In the genomic region with DNA sequence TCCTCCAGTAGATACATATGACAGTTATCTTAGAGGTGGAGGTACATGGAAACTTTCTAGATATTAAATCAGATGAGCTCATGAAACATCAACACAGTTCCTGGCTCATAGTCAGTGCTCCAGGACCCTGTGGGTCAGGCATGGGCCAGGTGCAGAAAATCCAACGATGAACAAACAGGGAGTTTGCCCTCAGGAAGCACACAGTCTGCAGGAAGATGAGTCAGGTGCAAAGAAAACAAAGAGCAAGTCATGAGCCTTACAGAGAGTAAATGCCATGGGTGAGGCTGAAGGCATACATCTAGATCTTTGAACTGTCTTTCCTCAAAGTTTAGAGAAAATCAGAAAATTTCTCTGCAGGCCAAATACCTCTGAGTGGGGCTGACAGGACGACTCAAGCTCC, we compare ENCODE assay signal across 1 cellular context.
TF ChIP-seq lines count a peak whose summit lies in the region.

No MANE protein-coding gene starts in this region.

TF ChIP-seq in HepG2, 621 proteins besides CTCF, POLR2A, EP300 and RAD21 (continued from another document and continues in another):
- TF ChIP-seq CREM (IDR thresholded peaks at IDR 0.05) (no peak), CREM (CRISPR knock-in tag; IDR thresholded peaks at IDR 0.05) (no peak), SIX4 (CRISPR knock-in tag; IDR thresholded peaks at IDR 0.05) (no peak), SNAPC2 (CRISPR knock-in tag; IDR thresholded peaks at IDR 0.05) (no peak), ZSCAN9 (CRISPR knock-in tag; IDR thresholded peaks at IDR 0.05; ENCODE audit: borderline replicate concordance) (no peak), ZNF33A (CRISPR knock-in tag; IDR thresholded peaks at IDR 0.05; ENCODE audit: borderline replicate concordance) (no peak), AGO1 (IDR thresholded peaks at IDR 0.05; ENCODE audit: low read depth, low read length, poor library complexity, severe bottlenecking) (no peak), NR2C2 (CRISPR knock-in tag; IDR thresholded peaks at IDR 0.05; ENCODE audit: borderline replicate concordance) (no peak), ZNF781 (CRISPR knock-in tag; IDR thresholded peaks at IDR 0.05; ENCODE audit: borderline replicate concordance, not compliant biosample characterization) (no peak), MAFG (CRISPR knock-in tag; IDR thresholded peaks at IDR 0.05) (no peak), ZNF34 (CRISPR knock-in tag; IDR thresholded peaks at IDR 0.05; ENCODE audit: borderline replicate concordance) (no peak), ZSCAN22 (CRISPR knock-in tag; IDR thresholded peaks at IDR 0.05) (no peak), SCMH1 (CRISPR knock-in tag; IDR thresholded peaks at IDR 0.05; ENCODE audit: borderline replicate concordance) (no peak), PAF1 (CRISPR knock-in tag; IDR thresholded peaks at IDR 0.05) (no peak), SMARCE1 (IDR thresholded peaks at IDR 0.05; ENCODE audit: borderline replicate concordance) (no peak), KDM6A (CRISPR knock-in tag; IDR thresholded peaks at IDR 0.05; ENCODE audit: low read depth) (no peak), TBP (CRISPR knock-in tag; IDR thresholded peaks at IDR 0.05) (no peak), STAT5B (CRISPR knock-in tag; IDR thresholded peaks at IDR 0.05) (no peak), DR1 (CRISPR knock-in tag; IDR thresholded peaks at IDR 0.05) (no peak), SP5 (CRISPR knock-in tag; IDR thresholded peaks at IDR 0.05; ENCODE audit: borderline replicate concordance, low read depth) (no peak), HOXA9 (CRISPR knock-in tag; IDR thresholded peaks at IDR 0.05; ENCODE audit: borderline replicate concordance) (no peak), ZNF383 (CRISPR knock-in tag; IDR thresholded peaks at IDR 0.05; ENCODE audit: borderline replicate concordance) (no peak), GABPA (IDR thresholded peaks at IDR 0.05; ENCODE audit: low read depth, low read length) (no peak), GABPA (CRISPR knock-in tag; IDR thresholded peaks at IDR 0.05; ENCODE audit: low read depth) (no peak), NRL (CRISPR knock-in tag; IDR thresholded peaks at IDR 0.05; ENCODE audit: borderline replicate concordance) (no peak), ZSCAN30 (CRISPR knock-in tag; IDR thresholded peaks at IDR 0.05) (no peak), SKI (IDR thresholded peaks at IDR 0.05; ENCODE audit: partially characterized antibody) (no peak), DPF2 (CRISPR knock-in tag; IDR thresholded peaks at IDR 0.05; ENCODE audit: borderline replicate concordance, low read depth) (peak; percentile 37; the same call in 1 of the 2 replicates), ZNF777 (CRISPR knock-in tag; IDR thresholded peaks at IDR 0.05) (no peak), SRSF1 (optimal IDR thresholded peaks at IDR 0.05; ENCODE audit: low read depth, low read length) (no peak), ZFY (CRISPR knock-in tag; IDR thresholded peaks at IDR 0.05) (no peak), FOXC1 (CRISPR knock-in tag; IDR thresholded peaks at IDR 0.05; ENCODE audit: borderline replicate concordance) (no peak), HNF4G (IDR thresholded peaks at IDR 0.05; ENCODE audit: borderline replicate concordance, low read depth, low read length) (no peak; the same call in 1 of the 2 replicates), HNF4G (CRISPR knock-in tag; IDR thresholded peaks at IDR 0.05; ENCODE audit: borderline replicate concordance, low read depth) (no peak), ZNF180 (CRISPR knock-in tag; IDR thresholded peaks at IDR 0.05; ENCODE audit: borderline replicate concordance, low read depth) (no peak), KLF15 (CRISPR knock-in tag; IDR thresholded peaks at IDR 0.05; ENCODE audit: borderline replicate concordance) (no peak), ZSCAN21 (CRISPR knock-in tag; IDR thresholded peaks at IDR 0.05; ENCODE audit: borderline replicate concordance) (no peak), NR1H2 (CRISPR knock-in tag; IDR thresholded peaks at IDR 0.05; ENCODE audit: borderline replicate concordance, low read depth) (no peak), ZNF772 (CRISPR knock-in tag; IDR thresholded peaks at IDR 0.05) (no peak)
- TF ChIP-seq, protein P1, sequence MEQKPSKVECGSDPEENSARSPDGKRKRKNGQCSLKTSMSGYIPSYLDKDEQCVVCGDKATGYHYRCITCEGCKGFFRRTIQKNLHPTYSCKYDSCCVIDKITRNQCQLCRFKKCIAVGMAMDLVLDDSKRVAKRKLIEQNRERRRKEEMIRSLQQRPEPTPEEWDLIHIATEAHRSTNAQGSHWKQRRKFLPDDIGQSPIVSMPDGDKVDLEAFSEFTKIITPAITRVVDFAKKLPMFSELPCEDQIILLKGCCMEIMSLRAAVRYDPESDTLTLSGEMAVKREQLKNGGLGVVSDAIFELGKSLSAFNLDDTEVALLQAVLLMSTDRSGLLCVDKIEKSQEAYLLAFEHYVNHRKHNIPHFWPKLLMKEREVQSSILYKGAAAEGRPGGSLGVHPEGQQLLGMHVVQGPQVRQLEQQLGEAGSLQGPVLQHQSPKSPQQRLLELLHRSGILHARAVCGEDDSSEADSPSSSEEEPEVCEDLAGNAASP (CRISPR knock-in tag; IDR thresholded peaks at IDR 0.05; ENCODE audit: borderline replicate concordance): no peak
- TF ChIP-seq, protein P2, sequence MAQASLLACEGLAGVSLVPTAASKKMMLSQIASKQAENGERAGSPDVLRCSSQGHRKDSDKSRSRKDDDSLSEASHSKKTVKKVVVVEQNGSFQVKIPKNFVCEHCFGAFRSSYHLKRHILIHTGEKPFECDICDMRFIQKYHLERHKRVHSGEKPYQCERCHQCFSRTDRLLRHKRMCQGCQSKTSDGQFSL (CRISPR knock-in tag; IDR thresholded peaks at IDR 0.05): no peak
- TF ChIP-seq, protein P3, sequence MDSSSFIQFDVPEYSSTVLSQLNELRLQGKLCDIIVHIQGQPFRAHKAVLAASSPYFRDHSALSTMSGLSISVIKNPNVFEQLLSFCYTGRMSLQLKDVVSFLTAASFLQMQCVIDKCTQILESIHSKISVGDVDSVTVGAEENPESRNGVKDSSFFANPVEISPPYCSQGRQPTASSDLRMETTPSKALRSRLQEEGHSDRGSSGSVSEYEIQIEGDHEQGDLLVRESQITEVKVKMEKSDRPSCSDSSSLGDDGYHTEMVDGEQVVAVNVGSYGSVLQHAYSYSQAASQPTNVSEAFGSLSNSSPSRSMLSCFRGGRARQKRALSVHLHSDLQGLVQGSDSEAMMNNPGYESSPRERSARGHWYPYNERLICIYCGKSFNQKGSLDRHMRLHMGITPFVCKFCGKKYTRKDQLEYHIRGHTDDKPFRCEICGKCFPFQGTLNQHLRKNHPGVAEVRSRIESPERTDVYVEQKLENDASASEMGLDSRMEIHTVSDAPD (CRISPR knock-in tag; IDR thresholded peaks at IDR 0.05): no peak
- TF ChIP-seq, protein P4, sequence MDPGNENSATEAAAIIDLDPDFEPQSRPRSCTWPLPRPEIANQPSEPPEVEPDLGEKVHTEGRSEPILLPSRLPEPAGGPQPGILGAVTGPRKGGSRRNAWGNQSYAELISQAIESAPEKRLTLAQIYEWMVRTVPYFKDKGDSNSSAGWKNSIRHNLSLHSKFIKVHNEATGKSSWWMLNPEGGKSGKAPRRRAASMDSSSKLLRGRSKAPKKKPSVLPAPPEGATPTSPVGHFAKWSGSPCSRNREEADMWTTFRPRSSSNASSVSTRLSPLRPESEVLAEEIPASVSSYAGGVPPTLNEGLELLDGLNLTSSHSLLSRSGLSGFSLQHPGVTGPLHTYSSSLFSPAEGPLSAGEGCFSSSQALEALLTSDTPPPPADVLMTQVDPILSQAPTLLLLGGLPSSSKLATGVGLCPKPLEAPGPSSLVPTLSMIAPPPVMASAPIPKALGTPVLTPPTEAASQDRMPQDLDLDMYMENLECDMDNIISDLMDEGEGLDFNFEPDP (CRISPR knock-in tag; conservative IDR thresholded peaks at IDR 0.05): no peak
- TF ChIP-seq, protein P5, sequence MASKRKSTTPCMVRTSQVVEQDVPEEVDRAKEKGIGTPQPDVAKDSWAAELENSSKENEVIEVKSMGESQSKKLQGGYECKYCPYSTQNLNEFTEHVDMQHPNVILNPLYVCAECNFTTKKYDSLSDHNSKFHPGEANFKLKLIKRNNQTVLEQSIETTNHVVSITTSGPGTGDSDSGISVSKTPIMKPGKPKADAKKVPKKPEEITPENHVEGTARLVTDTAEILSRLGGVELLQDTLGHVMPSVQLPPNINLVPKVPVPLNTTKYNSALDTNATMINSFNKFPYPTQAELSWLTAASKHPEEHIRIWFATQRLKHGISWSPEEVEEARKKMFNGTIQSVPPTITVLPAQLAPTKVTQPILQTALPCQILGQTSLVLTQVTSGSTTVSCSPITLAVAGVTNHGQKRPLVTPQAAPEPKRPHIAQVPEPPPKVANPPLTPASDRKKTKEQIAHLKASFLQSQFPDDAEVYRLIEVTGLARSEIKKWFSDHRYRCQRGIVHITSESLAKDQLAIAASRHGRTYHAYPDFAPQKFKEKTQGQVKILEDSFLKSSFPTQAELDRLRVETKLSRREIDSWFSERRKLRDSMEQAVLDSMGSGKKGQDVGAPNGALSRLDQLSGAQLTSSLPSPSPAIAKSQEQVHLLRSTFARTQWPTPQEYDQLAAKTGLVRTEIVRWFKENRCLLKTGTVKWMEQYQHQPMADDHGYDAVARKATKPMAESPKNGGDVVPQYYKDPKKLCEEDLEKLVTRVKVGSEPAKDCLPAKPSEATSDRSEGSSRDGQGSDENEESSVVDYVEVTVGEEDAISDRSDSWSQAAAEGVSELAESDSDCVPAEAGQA (IDR thresholded peaks at IDR 0.05; ENCODE audit: low read depth): no peak
- TF ChIP-seq, protein P5 (CRISPR knock-in tag; IDR thresholded peaks at IDR 0.05; ENCODE audit: borderline replicate concordance): no peak
- TF ChIP-seq, protein P6, sequence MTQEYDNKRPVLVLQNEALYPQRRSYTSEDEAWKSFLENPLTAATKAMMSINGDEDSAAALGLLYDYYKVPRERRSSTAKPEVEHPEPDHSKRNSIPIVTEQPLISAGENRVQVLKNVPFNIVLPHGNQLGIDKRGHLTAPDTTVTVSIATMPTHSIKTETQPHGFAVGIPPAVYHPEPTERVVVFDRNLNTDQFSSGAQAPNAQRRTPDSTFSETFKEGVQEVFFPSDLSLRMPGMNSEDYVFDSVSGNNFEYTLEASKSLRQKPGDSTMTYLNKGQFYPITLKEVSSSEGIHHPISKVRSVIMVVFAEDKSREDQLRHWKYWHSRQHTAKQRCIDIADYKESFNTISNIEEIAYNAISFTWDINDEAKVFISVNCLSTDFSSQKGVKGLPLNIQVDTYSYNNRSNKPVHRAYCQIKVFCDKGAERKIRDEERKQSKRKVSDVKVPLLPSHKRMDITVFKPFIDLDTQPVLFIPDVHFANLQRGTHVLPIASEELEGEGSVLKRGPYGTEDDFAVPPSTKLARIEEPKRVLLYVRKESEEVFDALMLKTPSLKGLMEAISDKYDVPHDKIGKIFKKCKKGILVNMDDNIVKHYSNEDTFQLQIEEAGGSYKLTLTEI (CRISPR knock-in tag; conservative IDR thresholded peaks at IDR 0.05): no peak
- TF ChIP-seq, protein P7, sequence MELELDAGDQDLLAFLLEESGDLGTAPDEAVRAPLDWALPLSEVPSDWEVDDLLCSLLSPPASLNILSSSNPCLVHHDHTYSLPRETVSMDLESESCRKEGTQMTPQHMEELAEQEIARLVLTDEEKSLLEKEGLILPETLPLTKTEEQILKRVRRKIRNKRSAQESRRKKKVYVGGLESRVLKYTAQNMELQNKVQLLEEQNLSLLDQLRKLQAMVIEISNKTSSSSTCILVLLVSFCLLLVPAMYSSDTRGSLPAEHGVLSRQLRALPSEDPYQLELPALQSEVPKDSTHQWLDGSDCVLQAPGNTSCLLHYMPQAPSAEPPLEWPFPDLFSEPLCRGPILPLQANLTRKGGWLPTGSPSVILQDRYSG (CRISPR knock-in tag; IDR thresholded peaks at IDR 0.05): no peak
- TF ChIP-seq, protein P8, sequence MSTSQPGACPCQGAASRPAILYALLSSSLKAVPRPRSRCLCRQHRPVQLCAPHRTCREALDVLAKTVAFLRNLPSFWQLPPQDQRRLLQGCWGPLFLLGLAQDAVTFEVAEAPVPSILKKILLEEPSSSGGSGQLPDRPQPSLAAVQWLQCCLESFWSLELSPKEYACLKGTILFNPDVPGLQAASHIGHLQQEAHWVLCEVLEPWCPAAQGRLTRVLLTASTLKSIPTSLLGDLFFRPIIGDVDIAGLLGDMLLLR (CRISPR knock-in tag; IDR thresholded peaks at IDR 0.05): no peak
- TF ChIP-seq, protein P9, sequence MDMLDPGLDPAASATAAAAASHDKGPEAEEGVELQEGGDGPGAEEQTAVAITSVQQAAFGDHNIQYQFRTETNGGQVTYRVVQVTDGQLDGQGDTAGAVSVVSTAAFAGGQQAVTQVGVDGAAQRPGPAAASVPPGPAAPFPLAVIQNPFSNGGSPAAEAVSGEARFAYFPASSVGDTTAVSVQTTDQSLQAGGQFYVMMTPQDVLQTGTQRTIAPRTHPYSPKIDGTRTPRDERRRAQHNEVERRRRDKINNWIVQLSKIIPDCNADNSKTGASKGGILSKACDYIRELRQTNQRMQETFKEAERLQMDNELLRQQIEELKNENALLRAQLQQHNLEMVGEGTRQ (IDR thresholded peaks at IDR 0.05; ENCODE audit: low read depth, low read length): 0 out of 2 replicates have a peak, but pooled peaks have one; percentile 22
- TF ChIP-seq, protein P9 (CRISPR knock-in tag; IDR thresholded peaks at IDR 0.05; ENCODE audit: borderline replicate concordance): no peak
- TF ChIP-seq, protein P10, sequence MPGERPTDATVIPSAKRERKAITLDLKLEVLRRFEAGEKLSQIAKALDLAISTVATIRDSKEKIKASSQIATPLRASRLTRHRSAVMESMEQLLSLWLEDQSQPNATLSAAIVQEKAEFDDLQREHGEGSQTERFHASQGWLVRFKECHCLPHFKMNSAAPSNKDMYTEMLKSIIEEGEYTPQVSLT (CRISPR knock-in tag; IDR thresholded peaks at IDR 0.05; ENCODE audit: borderline replicate concordance, low read depth): no peak
